Comparison of ENCODE assay signal across 8 cellular contexts in genomic region chr3:141051641-141052569, GRCh38. TPM values are rescaled to one million over a fixed set of nuclear protein-coding genes. Genes with fewer than 3 reads are reported as not detected.
DNase-seq lines count a peak whose midpoint lies in the region; ATAC-seq and TF ChIP-seq lines count a peak whose summit lies in the region.

No MANE protein-coding gene starts in this region.

- H3K4me3 Mint-ChIP-seq in activated CD8-positive, alpha-beta T cell treated with anti-CD3 and anti-CD28 coated beads for 36 hours = peak overlapping the region; percentile 55
- H3K4me3 Mint-ChIP-seq in stimulated activated effector memory CD8-positive, alpha-beta T cell treated with anti-CD3 and anti-CD28 coated beads, Interleukin-12 subunit alpha, Interleukin-12 subunit beta, amount 100 ng/mL, for 72 hours = peak overlapping the region; percentile 18
- no peak overlapping the region for H3K4me3 Mint-ChIP-seq in HFFc6

- no peak overlapping the region for H2AFZ ChIP-seq in MM.1S (ENCODE audit: low read length)

- no peak for ATAC-seq in activated CD8-positive, alpha-beta T cell treated with anti-CD3 and anti-CD28 coated beads for 36 hours
- no peak for ATAC-seq in stimulated activated effector memory CD8-positive, alpha-beta T cell treated with anti-CD3 and anti-CD28 coated beads, Interleukin-12 subunit alpha, Interleukin-12 subunit beta, amount 100 ng/mL, for 72 hours
- ATAC-seq in HG02981 (IDR thresholded peaks at IDR 0.05; ENCODE audit: unreplicated experiment) = no peak

- H3K36me3 ChIP-seq in iPS-15b (ENCODE audit: control insufficient read depth, insufficient read depth, low read length) (no peaks in the 10 kb centered on the region), MM.1S (replicated peaks; ENCODE audit: insufficient read depth, low read length) (no peaks in the 10 kb centered on the region)

- H3K4me3 ChIP-seq in iPS-15b (ENCODE audit: low read depth, low read length) = peak overlapping the region; percentile 87
- H3K4me3 ChIP-seq in MM.1S (ENCODE audit: low read length) = no peak overlapping the region

- peaks cover 54% of the 10 kb centered on the region for H3K27me3 Mint-ChIP-seq in activated CD8-positive, alpha-beta T cell treated with anti-CD3 and anti-CD28 coated beads for 36 hours
- peaks cover 52% of the 10 kb centered on the region for H3K27me3 Mint-ChIP-seq in HFFc6 (ENCODE audit: insufficient read depth)

- H3K9me3 Mint-ChIP-seq in activated CD8-positive, alpha-beta T cell treated with anti-CD3 and anti-CD28 coated beads for 36 hours = no peaks in the 10 kb centered on the region
- H3K9me3 Mint-ChIP-seq in stimulated activated effector memory CD8-positive, alpha-beta T cell treated with anti-CD3 and anti-CD28 coated beads, Interleukin-12 subunit alpha, Interleukin-12 subunit beta, amount 100 ng/mL, for 72 hours = no peaks in the 10 kb centered on the region
- H3K9me3 Mint-ChIP-seq in HFFc6 = no peaks in the 10 kb centered on the region

- H3K36me3 Mint-ChIP-seq in activated CD8-positive, alpha-beta T cell treated with anti-CD3 and anti-CD28 coated beads for 36 hours (ENCODE audit: low read depth) = no peaks in the 10 kb centered on the region
- no peaks in the 10 kb centered on the region for H3K36me3 Mint-ChIP-seq in stimulated activated effector memory CD8-positive, alpha-beta T cell treated with anti-CD3 and anti-CD28 coated beads, Interleukin-12 subunit alpha, Interleukin-12 subunit beta, amount 100 ng/mL, for 72 hours
- H3K36me3 Mint-ChIP-seq in HFFc6 (ENCODE audit: low read depth) = no peaks in the 10 kb centered on the region

- CTCF ChIA-PET in activated CD8-positive, alpha-beta T cell treated with anti-CD3 and anti-CD28 coated beads for 36 hours (lab: Charles Lee) = interaction anchor here (1.0 to 3.0 kb wide), 7 partner anchors 8 to 140 kb away, joined by 3 to 10 read pairs (median 4); no protein-coding TSS in a partner anchor

- no peaks in the 10 kb centered on the region for H3F3A ChIP-seq in MM.1S (ENCODE audit: insufficient read depth, low read length)

- no peaks in the 10 kb centered on the region for H4K20me1 ChIP-seq in MM.1S (ENCODE audit: insufficient read depth, low read length)

- peak; percentile 0 for TF ChIP-seq CTCF in activated CD8-positive, alpha-beta T cell treated with anti-CD3 and anti-CD28 coated beads for 36 hours (IDR thresholded peaks at IDR 0.05)
- no peak for TF ChIP-seq CTCF in MM.1S (IDR thresholded peaks at IDR 0.05; ENCODE audit: low read length)
- TF ChIP-seq CTCF in HFFc6 (IDR thresholded peaks at IDR 0.05) = no peak

- no peak overlapping the region for H3K27ac Mint-ChIP-seq in activated CD8-positive, alpha-beta T cell treated with anti-CD3 and anti-CD28 coated beads for 36 hours
- H3K27ac Mint-ChIP-seq in stimulated activated effector memory CD8-positive, alpha-beta T cell treated with anti-CD3 and anti-CD28 coated beads, Interleukin-12 subunit alpha, Interleukin-12 subunit beta, amount 100 ng/mL, for 72 hours = no peak overlapping the region
- no peak overlapping the region for H3K27ac Mint-ChIP-seq in HFFc6

- H3K4me1 Mint-ChIP-seq in activated CD8-positive, alpha-beta T cell treated with anti-CD3 and anti-CD28 coated beads for 36 hours (ENCODE audit: low read depth) = peaks cover 11% of the 10 kb centered on the region
- peaks cover 17% of the 10 kb centered on the region for H3K4me1 Mint-ChIP-seq in stimulated activated effector memory CD8-positive, alpha-beta T cell treated with anti-CD3 and anti-CD28 coated beads, Interleukin-12 subunit alpha, Interleukin-12 subunit beta, amount 100 ng/mL, for 72 hours
- H3K4me1 Mint-ChIP-seq in HFFc6 (ENCODE audit: low read depth) = no peaks in the 10 kb centered on the region

- no peak overlapping the region for H3K27ac ChIP-seq in MM.1S (ENCODE audit: low read length)

- H3K9ac ChIP-seq in iPS-15b (ENCODE audit: low read depth, low read length) = peak overlapping the region; percentile 68
- no peak overlapping the region for H3K9ac ChIP-seq in MM.1S (ENCODE audit: low read length)

- H3K9me2 ChIP-seq in MM.1S (replicated peaks; ENCODE audit: insufficient read depth, low read length) = no peaks in the 10 kb centered on the region

- H3K9me3 ChIP-seq in iPS-15b (ENCODE audit: control insufficient read depth, insufficient read depth, low read length) (no peaks in the 10 kb centered on the region), MM.1S (replicated peaks; ENCODE audit: insufficient read depth, low read length) (no peaks in the 10 kb centered on the region)

- H3K4me2 ChIP-seq in MM.1S (ENCODE audit: low read depth, low read length) = no peak overlapping the region

- intact Hi-C loops in activated CD8-positive, alpha-beta T cell treated with anti-CD3 and anti-CD28 coated beads for 36 hours (cut with micrococcal nuclease) = no loop called here

- POLR2A ChIA-PET in activated CD8-positive, alpha-beta T cell treated with anti-CD3 and anti-CD28 coated beads for 36 hours (lab: Charles Lee) = interaction anchor here (0.6 kb wide), 1 partner anchor 334 kb away, joined by 4 read pairs; no protein-coding TSS in a partner anchor

- peaks cover 31% of the 10 kb centered on the region for H3K27me3 ChIP-seq in iPS-15b (ENCODE audit: control insufficient read depth, insufficient read depth, low read length)
- H3K27me3 ChIP-seq in MM.1S (replicated peaks; ENCODE audit: insufficient read depth, low read length) = 0 out of 2 replicates have a peak, but pooled peaks cover 5% of the 10 kb centered on the region

- DNase-seq in NCI-H1092 treated with DMSO at 0.1 percent for 48 hours (lab: John Stamatoyannopoulos, UW) = peak; percentile 34
- DNase-seq in NCI-H1092 (lab: John Stamatoyannopoulos, UW) = no peak
- no peak for DNase-seq in activated CD8-positive, alpha-beta T cell treated with anti-CD3 and anti-CD28 coated beads for 36 hours
- DNase-seq in stimulated activated effector memory CD8-positive, alpha-beta T cell treated with anti-CD3 and anti-CD28 coated beads, Interleukin-12 subunit alpha, Interleukin-12 subunit beta, amount 100 ng/mL, for 72 hours (ENCODE audit: low spot score in 2 of 2) = peak in 1 of 2 donors; percentile 51
- no peak for DNase-seq in MM.1S
- DNase-seq in HFFc6 = no peak

- no peaks in the 10 kb centered on the region for H3K79me2 ChIP-seq in MM.1S (ENCODE audit: low read length)

- H3K4me1 ChIP-seq in iPS-15b (ENCODE audit: control insufficient read depth, insufficient read depth, low read length) = peaks cover 2% of the 10 kb centered on the region
- no peaks in the 10 kb centered on the region for H3K4me1 ChIP-seq in MM.1S (ENCODE audit: low read length)

RNA-seq across cellular contexts. Expression of gene SPSB4, which starts 0.8 kb away (rescaled TPM):
- not detected for total RNA-seq in activated CD8-positive, alpha-beta T cell treated with anti-CD3 and anti-CD28 coated beads for 36 hours
- total RNA-seq in HFFc6 (2021; fragmentation: NEBNext Ultra II Directional; extraction: Animal tissue kit (Norgen Biotek cat#: 25700)) = not detected
